11 cellular contexts compared by ENCODE assay signal in the genomic region with DNA sequence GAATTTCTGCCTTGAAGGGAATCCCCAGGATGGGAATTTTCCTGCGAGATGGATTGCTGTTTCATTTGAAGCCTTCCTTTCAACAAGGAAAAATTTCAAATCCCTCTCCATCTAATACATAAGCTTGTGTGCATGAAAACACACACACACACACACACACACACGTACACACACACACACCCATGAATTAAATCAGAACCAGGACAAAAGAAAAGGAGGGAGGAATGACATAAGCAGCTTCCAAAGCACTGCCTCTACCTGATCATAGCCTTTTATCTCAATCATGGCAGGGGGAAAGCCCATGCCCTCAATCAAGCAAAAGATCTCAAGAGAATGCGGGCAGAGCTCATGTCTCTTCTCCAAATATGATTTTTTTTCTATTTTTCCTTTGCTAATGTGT.
"Had no signal": no experiment of that assay in that cellular context is flagged by ENCODE, and none has a peak within 500 bp of the region (broad histone marks: within the 10 kb centered on the region; RNA-seq: fewer than 3 reads in every experiment).

No MANE protein-coding gene starts in this region.

- H3K27me3 ChIP-seq: colonic mucosa, foreskin keratinocyte, right lobe of liver, tibial artery had no signal

- H3K4me3 ChIP-seq: colonic mucosa, right lobe of liver, tibial artery had no signal

- H3K4me1 ChIP-seq: colonic mucosa, foreskin keratinocyte, right lobe of liver, tibial artery had no signal

- H3K36me3 ChIP-seq: colonic mucosa, right lobe of liver, tibial artery had no signal

- DNase-seq: colonic mucosa; dermis blood vessel endothelial cell; foreskin keratinocyte; immature natural killer cell; left colon; naive B cell; right lobe of liver; stimulated activated CD4-positive, alpha-beta T cell treated with anti-CD3 and anti-CD28 coated beads, Interleukin-4, amount 100 ng/mL, for 24 hours; tibial artery had no signal

- ATAC-seq: foreskin keratinocyte; left colon; right lobe of liver; stimulated activated memory B cell treated with anti-CD40 and anti-IgM and Interleukin-4, amounts not matched to agents 10 μg/mL and 1 μg/mL and 100 μg/mL, for 72 hours had no signal

- H3K27ac ChIP-seq: colonic mucosa, foreskin keratinocyte, right lobe of liver, tibial artery had no signal

- FAIRE-seq: keratinocyte had no signal

- H3K9me3 ChIP-seq: colonic mucosa, right lobe of liver, tibial artery had no signal
